28 cellular contexts compared by ENCODE assay signal in the genomic region with DNA sequence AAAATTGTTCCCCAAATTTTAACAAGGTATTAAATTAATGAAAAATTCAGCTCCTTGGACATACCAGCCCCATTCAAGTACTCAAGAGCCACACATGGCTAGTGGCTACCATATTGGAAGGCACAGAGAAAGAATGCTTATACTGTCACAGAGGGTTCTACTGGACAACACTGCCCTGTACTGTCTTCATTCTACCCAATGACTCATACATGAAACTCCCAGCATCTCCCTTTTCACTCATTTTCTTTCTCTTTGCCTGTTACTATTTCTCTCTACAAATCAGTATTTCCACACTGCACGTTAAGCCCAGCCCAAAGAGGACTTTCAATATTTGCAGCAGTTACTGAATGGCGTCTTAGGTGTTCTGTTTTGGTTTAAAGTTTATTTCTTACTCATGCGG.
A peak's percentile ranks its signal among the peaks of the same experiment; 100 is the strongest.
DNase-seq lines count a peak whose midpoint lies in the region; ATAC-seq and TF ChIP-seq lines count a peak whose summit lies in the region.
"Had no signal": no experiment of that assay in that cellular context is flagged by ENCODE, and none has a peak within 500 bp of the region (broad histone marks: within the 10 kb centered on the region; RNA-seq: fewer than 3 reads in every experiment).

No MANE protein-coding gene starts in this region.

- H3K27ac Mint-ChIP-seq in CD14-positive monocyte: peak overlapping the region; percentile 70 to 95 (median 86)
- H3K27ac Mint-ChIP-seq: activated naive CD8-positive, alpha-beta T cell; stimulated activated naive CD8-positive, alpha-beta T cell treated with anti-CD3 and anti-CD28 coated beads, Interleukin-15, Interleukin-2, amounts not matched to agents 100 ng/mL and 50 ng/mL, for 24 hours had no signal

- H3K4me3 ChIP-seq in muscle layer of duodenum (ENCODE audit: low read depth in 1 of 2, low read length in 2 of 2): no peak overlapping the region
- H3K4me3 ChIP-seq: lung, spleen, tibial artery had no signal

- H3K9me3 Mint-ChIP-seq in CD14-positive monocyte: peaks cover 0 to 3% (median 0%) of the 10 kb centered on the region in 7 donors
- H3K9me3 Mint-ChIP-seq: CD8-positive, alpha-beta memory T cell; stimulated activated naive CD8-positive, alpha-beta T cell treated with anti-CD3 and anti-CD28 coated beads, Interleukin-15, Interleukin-2, amounts not matched to agents 100 ng/mL and 50 ng/mL, for 24 hours had no signal

- ATAC-seq in GM21619 (IDR thresholded peaks at IDR 0.05; ENCODE audit: unreplicated experiment) (peak; percentile 59), HG02623 (IDR thresholded peaks at IDR 0.05; ENCODE audit: unreplicated experiment) (no peak), HG03342 (IDR thresholded peaks at IDR 0.05; ENCODE audit: unreplicated experiment) (no peak), GM19455 (IDR thresholded peaks at IDR 0.05; ENCODE audit: unreplicated experiment) (no peak)
- ATAC-seq: PC-3 had no signal

- intact Hi-C loops in CD14-positive monocyte (cut with micrococcal nuclease): loop anchor here in 1 of 2 donors (5.0 kb wide), 1 partner anchor 85 kb away; no protein-coding TSS in a partner anchor

- peaks cover 0 to 24% of the 10 kb centered on the region in 2 donors for H3K4me1 ChIP-seq in muscle layer of duodenum (ENCODE audit: control insufficient read depth in 1 of 2, insufficient read depth in 2 of 2, low read length in 2 of 2)
- H3K4me1 ChIP-seq: tibial artery had no signal

- H3K27me3 ChIP-seq in muscle layer of duodenum (ENCODE audit: low read depth, low read length): no peaks in the 10 kb centered on the region
- H3K27me3 ChIP-seq: spleen had no signal

- H3K4me3 Mint-ChIP-seq in CD14-positive monocyte: no peak overlapping the region
- H3K4me3 Mint-ChIP-seq: activated naive CD8-positive, alpha-beta T cell; CD8-positive, alpha-beta memory T cell; stimulated activated naive CD8-positive, alpha-beta T cell treated with anti-CD3 and anti-CD28 coated beads, Interleukin-15, Interleukin-2, amounts not matched to agents 100 ng/mL and 50 ng/mL, for 24 hours had no signal

- no peaks in the 10 kb centered on the region for H3K36me3 ChIP-seq in muscle layer of duodenum (ENCODE audit: control insufficient read depth in 1 of 2, insufficient read depth in 2 of 2, low read length in 2 of 2)
- H3K36me3 ChIP-seq: tibial artery had no signal

- DNase-seq in CD14-positive monocyte (ENCODE audit: low spot score): no peak
- DNase-seq in SK-MEL-5 (ENCODE audit: low read depth, low spot score): peak; percentile 65
- no peak for DNase-seq in DMS114 treated with DMSO at 0.1 percent for 48 hours (lab: John Stamatoyannopoulos, UW; ENCODE audit: unreplicated experiment)
- DNase-seq: CD8-positive, alpha-beta memory T cell; cerebellar nuclear complex; DMS79 treated with DMSO at 0.1 percent for 48 hours; hippocampal formation; KBM-7; kidney; NCI-H1092; NCI-H1930; NCI-H226; NCI-H748 treated with DMSO at 0.1 percent for 48 hours; nucleus accumbens; PC-3; SIG-M5; stimulated activated CD4-positive, alpha-beta T cell treated with anti-CD3 and anti-CD28 coated beads, Interleukin-4, amount 100 ng/mL, for 24 hours; T-helper 1 cell; tibial artery had no signal

- in situ Hi-C loops in SK-MEL-5 (cut with HindIII; ENCODE audit: low pct_unique_long_range_greater_than_20kb, low sequenced_read_pairs): no loop called here

- peak overlapping the region; percentile 23 for H3K27ac ChIP-seq in muscle layer of duodenum (ENCODE audit: low read length)
- H3K27ac ChIP-seq: tibial artery had no signal

- no peaks in the 10 kb centered on the region for H3K9me3 ChIP-seq in muscle layer of duodenum (ENCODE audit: control insufficient read depth in 1 of 2, low read length in 2 of 2)
- H3K9me3 ChIP-seq: spleen, tibial artery had no signal

- peaks cover 0 to 1% (median 0%) of the 10 kb centered on the region in 3 donors for H3K27me3 Mint-ChIP-seq in CD14-positive monocyte (ENCODE audit: low read depth in 3 of 3)
- H3K27me3 Mint-ChIP-seq: activated naive CD8-positive, alpha-beta T cell; CD8-positive, alpha-beta memory T cell; stimulated activated naive CD8-positive, alpha-beta T cell treated with anti-CD3 and anti-CD28 coated beads, Interleukin-15, Interleukin-2, amounts not matched to agents 100 ng/mL and 50 ng/mL, for 24 hours had no signal

- H3K4me1 Mint-ChIP-seq in CD14-positive monocyte: peaks cover 68% of the 10 kb centered on the region
- H3K4me1 Mint-ChIP-seq: CD8-positive, alpha-beta memory T cell had no signal

- peaks cover 53 to 83% of the 10 kb centered on the region in 2 donors for H3K36me3 Mint-ChIP-seq in CD14-positive monocyte
- H3K36me3 Mint-ChIP-seq: activated naive CD8-positive, alpha-beta T cell had no signal

- TF ChIP-seq CTCF in CD14-positive monocyte (IDR thresholded peaks at IDR 0.05): no peak
